Comparison of ENCODE assay signal across 1 cellular context in genomic region chr1:1509465-1509850, GRCh38.
A peak's percentile ranks its signal among the peaks of the same experiment; 100 is the strongest.
TF ChIP-seq lines count a peak whose summit lies in the region.

No MANE protein-coding gene starts in this region.

TF ChIP-seq in HepG2, 621 proteins besides CTCF, POLR2A, EP300 and RAD21:
- TF ChIP-seq ZBTB33 (CRISPR knock-in tag; IDR thresholded peaks at IDR 0.05) (peak; percentile 64), ZBTB38 (CRISPR knock-in tag; IDR thresholded peaks at IDR 0.05) (peak; percentile 60; the same call in 1 of the 2 replicates)
